In genomic region chr1:67889940-67890567, GRCh38 we compare ENCODE assay signal across 1 cellular context.
TF ChIP-seq lines count a peak whose summit lies in the region.

No MANE protein-coding gene starts in this region.

TF ChIP-seq in HEK293, 187 proteins besides CTCF, POLR2A, EP300 and RAD21 (continued from another document and continues in another):
- TF ChIP-seq ZNF350 (tag by site-specific recombination; IDR thresholded peaks at IDR 0.05) (no peak), HOXC10 (CRISPR knock-in tag; IDR thresholded peaks at IDR 0.05) (no peak), MEIS1 (CRISPR knock-in tag; IDR thresholded peaks at IDR 0.05; ENCODE audit: borderline replicate concordance) (no peak), ZNF501 (tag by site-specific recombination; IDR thresholded peaks at IDR 0.05) (no peak), ZNF707 (tag by site-specific recombination; IDR thresholded peaks at IDR 0.05) (peak; percentile 66; the same call in 1 of the 2 replicates), ZNF518A (tag by site-specific recombination; conservative IDR thresholded peaks at IDR 0.05; ENCODE audit: low read depth) (no peak; the same call in 1 of the 2 replicates), ZNF514 (tag by site-specific recombination; IDR thresholded peaks at IDR 0.05) (no peak), BCL11A (tag by site-specific recombination; IDR thresholded peaks at IDR 0.05; ENCODE audit: low read depth) (0 out of 2 replicates have a peak, but pooled peaks have one; percentile 49), ZNF184 (tag by site-specific recombination; IDR thresholded peaks at IDR 0.05) (no peak), ZNF121 (tag by site-specific recombination; IDR thresholded peaks at IDR 0.05) (no peak), ZNF398 (tag by site-specific recombination; IDR thresholded peaks at IDR 0.05) (peak; percentile 41), SP7 (tag by site-specific recombination; IDR thresholded peaks at IDR 0.05) (peak; percentile 86), EGR2 (tag by site-specific recombination; IDR thresholded peaks at IDR 0.05; ENCODE audit: low read depth) (peak; percentile 69), SCRT1 (tag by site-specific recombination; IDR thresholded peaks at IDR 0.05; ENCODE audit: borderline replicate concordance) (no peak), HOXD13 (CRISPR knock-in tag; IDR thresholded peaks at IDR 0.05; ENCODE audit: borderline replicate concordance) (no peak), ZEB2 (tag by site-specific recombination; IDR thresholded peaks at IDR 0.05) (peak; percentile 55; the same call in 1 of the 2 replicates), ZNF560 (tag by site-specific recombination; IDR thresholded peaks at IDR 0.05; ENCODE audit: borderline replicate concordance) (no peak), ZNF202 (tag by site-specific recombination; IDR thresholded peaks at IDR 0.05; ENCODE audit: borderline replicate concordance) (no peak), ZNF132 (tag by site-specific recombination; IDR thresholded peaks at IDR 0.05; ENCODE audit: borderline replicate concordance) (no peak), ZNF133 (tag by site-specific recombination; IDR thresholded peaks at IDR 0.05) (no peak), ZNF473 (tag by site-specific recombination; IDR thresholded peaks at IDR 0.05) (no peak), ZBTB7A (tag by site-specific recombination; IDR thresholded peaks at IDR 0.05; ENCODE audit: low read depth) (no peak), ZNF621 (tag by site-specific recombination; IDR thresholded peaks at IDR 0.05) (no peak), ZFHX2 (tag by site-specific recombination; conservative IDR thresholded peaks at IDR 0.05) (peak; percentile 78), ZNF677 (tag by site-specific recombination; IDR thresholded peaks at IDR 0.05) (no peak), ZNF571 (tag by site-specific recombination; IDR thresholded peaks at IDR 0.05) (no peak), ZNF530 (tag by site-specific recombination; IDR thresholded peaks at IDR 0.05; ENCODE audit: low read depth) (no peak), TCF7L2 (IDR thresholded peaks at IDR 0.05; ENCODE audit: borderline replicate concordance, low read depth, low read length) (no peak), HOXA7 (CRISPR knock-in tag; IDR thresholded peaks at IDR 0.05; ENCODE audit: borderline replicate concordance) (no peak), ZNF211 (tag by site-specific recombination; IDR thresholded peaks at IDR 0.05; ENCODE audit: low read depth) (no peak), ZNF513 (tag by site-specific recombination; IDR thresholded peaks at IDR 0.05) (peak; percentile 59; the same call in 1 of the 2 replicates), OSR2 (tag by site-specific recombination; IDR thresholded peaks at IDR 0.05) (no peak), ZNF658 (tag by site-specific recombination; IDR thresholded peaks at IDR 0.05) (no peak)
- TF ChIP-seq, protein P1, sequence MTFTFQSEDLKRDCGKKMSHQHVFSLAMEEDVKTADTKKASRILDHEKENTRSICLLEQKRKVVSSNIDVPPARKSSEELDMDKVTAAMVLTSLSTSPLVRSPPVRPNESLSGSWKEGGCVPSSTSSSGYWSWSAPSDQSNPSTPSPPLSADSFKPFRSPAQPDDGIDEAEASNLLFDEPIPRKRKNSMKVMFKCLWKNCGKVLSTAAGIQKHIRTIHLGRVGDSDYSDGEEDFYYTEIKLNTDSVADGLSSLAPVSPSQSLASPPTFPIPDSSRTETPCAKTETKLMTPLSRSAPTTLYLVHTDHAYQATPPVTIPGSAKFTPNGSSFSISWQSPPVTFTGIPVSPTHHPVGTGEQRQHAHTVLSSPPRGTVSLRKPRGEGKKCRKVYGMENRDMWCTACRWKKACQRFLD (tag by site-specific recombination; IDR thresholded peaks at IDR 0.05) = no peak
- TF ChIP-seq, protein P2, sequence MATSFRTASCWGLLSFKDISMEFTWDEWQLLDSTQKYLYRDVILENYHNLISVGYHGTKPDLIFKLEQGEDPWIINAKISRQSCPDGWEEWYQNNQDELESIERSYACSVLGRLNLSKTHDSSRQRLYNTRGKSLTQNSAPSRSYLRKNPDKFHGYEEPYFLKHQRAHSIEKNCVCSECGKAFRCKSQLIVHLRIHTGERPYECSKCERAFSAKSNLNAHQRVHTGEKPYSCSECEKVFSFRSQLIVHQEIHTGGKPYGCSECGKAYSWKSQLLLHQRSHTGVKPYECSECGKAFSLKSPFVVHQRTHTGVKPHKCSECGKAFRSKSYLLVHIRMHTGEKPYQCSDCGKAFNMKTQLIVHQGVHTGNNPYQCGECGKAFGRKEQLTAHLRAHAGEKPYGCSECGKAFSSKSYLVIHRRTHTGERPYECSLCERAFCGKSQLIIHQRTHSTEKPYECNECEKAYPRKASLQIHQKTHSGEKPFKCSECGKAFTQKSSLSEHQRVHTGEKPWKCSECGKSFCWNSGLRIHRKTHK (tag by site-specific recombination; IDR thresholded peaks at IDR 0.05) = no peak
- TF ChIP-seq, protein P3, sequence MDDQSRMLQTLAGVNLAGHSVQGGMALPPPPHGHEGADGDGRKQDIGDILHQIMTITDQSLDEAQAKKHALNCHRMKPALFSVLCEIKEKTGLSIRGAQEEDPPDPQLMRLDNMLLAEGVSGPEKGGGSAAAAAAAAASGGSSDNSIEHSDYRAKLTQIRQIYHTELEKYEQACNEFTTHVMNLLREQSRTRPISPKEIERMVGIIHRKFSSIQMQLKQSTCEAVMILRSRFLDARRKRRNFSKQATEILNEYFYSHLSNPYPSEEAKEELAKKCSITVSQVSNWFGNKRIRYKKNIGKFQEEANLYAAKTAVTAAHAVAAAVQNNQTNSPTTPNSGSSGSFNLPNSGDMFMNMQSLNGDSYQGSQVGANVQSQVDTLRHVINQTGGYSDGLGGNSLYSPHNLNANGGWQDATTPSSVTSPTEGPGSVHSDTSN (CRISPR knock-in tag; IDR thresholded peaks at IDR 0.05) = no peak
- TF ChIP-seq, protein P4, sequence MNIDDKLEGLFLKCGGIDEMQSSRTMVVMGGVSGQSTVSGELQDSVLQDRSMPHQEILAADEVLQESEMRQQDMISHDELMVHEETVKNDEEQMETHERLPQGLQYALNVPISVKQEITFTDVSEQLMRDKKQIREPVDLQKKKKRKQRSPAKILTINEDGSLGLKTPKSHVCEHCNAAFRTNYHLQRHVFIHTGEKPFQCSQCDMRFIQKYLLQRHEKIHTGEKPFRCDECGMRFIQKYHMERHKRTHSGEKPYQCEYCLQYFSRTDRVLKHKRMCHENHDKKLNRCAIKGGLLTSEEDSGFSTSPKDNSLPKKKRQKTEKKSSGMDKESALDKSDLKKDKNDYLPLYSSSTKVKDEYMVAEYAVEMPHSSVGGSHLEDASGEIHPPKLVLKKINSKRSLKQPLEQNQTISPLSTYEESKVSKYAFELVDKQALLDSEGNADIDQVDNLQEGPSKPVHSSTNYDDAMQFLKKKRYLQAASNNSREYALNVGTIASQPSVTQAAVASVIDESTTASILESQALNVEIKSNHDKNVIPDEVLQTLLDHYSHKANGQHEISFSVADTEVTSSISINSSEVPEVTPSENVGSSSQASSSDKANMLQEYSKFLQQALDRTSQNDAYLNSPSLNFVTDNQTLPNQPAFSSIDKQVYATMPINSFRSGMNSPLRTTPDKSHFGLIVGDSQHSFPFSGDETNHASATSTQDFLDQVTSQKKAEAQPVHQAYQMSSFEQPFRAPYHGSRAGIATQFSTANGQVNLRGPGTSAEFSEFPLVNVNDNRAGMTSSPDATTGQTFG (tag by site-specific recombination; IDR thresholded peaks at IDR 0.05; ENCODE audit: borderline replicate concordance) = no peak
- TF ChIP-seq, protein P5, sequence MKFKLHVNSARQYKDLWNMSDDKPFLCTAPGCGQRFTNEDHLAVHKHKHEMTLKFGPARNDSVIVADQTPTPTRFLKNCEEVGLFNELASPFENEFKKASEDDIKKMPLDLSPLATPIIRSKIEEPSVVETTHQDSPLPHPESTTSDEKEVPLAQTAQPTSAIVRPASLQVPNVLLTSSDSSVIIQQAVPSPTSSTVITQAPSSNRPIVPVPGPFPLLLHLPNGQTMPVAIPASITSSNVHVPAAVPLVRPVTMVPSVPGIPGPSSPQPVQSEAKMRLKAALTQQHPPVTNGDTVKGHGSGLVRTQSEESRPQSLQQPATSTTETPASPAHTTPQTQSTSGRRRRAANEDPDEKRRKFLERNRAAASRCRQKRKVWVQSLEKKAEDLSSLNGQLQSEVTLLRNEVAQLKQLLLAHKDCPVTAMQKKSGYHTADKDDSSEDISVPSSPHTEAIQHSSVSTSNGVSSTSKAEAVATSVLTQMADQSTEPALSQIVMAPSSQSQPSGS (tag by site-specific recombination; IDR thresholded peaks at IDR 0.05; ENCODE audit: low read depth) = peak; percentile 86
- TF ChIP-seq, protein P6, sequence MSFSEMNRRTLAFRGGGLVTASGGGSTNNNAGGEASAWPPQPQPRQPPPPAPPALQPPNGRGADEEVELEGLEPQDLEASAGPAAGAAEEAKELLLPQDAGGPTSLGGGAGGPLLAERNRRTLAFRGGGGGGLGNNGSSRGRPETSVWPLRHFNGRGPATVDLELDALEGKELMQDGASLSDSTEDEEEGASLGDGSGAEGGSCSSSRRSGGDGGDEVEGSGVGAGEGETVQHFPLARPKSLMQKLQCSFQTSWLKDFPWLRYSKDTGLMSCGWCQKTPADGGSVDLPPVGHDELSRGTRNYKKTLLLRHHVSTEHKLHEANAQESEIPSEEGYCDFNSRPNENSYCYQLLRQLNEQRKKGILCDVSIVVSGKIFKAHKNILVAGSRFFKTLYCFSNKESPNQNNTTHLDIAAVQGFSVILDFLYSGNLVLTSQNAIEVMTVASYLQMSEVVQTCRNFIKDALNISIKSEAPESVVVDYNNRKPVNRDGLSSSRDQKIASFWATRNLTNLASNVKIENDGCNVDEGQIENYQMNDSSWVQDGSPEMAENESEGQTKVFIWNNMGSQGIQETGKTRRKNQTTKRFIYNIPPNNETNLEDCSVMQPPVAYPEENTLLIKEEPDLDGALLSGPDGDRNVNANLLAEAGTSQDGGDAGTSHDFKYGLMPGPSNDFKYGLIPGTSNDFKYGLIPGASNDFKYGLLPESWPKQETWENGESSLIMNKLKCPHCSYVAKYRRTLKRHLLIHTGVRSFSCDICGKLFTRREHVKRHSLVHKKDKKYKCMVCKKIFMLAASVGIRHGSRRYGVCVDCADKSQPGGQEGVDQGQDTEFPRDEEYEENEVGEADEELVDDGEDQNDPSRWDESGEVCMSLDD (tag by site-specific recombination; IDR thresholded peaks at IDR 0.05) = no peak
